Comparison of ENCODE assay signal across 20 cellular contexts in genomic region chr19:1756705-1757445, GRCh38. TPM values are rescaled to one million over a fixed set of nuclear protein-coding genes. Genes with fewer than 3 reads are reported as not detected.
DNase-seq lines count a peak whose midpoint lies in the region; ATAC-seq and TF ChIP-seq lines count a peak whose summit lies in the region.
"Had no signal": no experiment of that assay in that cellular context is flagged by ENCODE, and none has a peak within 500 bp of the region (broad histone marks: within the 10 kb centered on the region; RNA-seq: fewer than 3 reads in every experiment).

No MANE protein-coding gene starts in this region.

- H3K4me1 Mint-ChIP-seq in activated CD8-positive, alpha-beta T cell treated with anti-CD3 and anti-CD28 coated beads, Interleukin-2, amount 10 ng/mL, durations not matched to agents 7 days and 5 days (ENCODE audit: low read depth), result peaks cover 7% of the 10 kb centered on the region
- peaks cover 4% of the 10 kb centered on the region for H3K4me1 Mint-ChIP-seq in activated CD8-positive, alpha-beta T cell treated with anti-CD3 and anti-CD28 coated beads for 36 hours (ENCODE audit: low read depth)
- peaks cover 6% of the 10 kb centered on the region for H3K4me1 Mint-ChIP-seq in activated naive CD8-positive, alpha-beta T cell treated with anti-CD3 and anti-CD28 coated beads, Interleukin-2, amount 50 U/mL, for 24 hours
- peaks cover 6% of the 10 kb centered on the region for H3K4me1 Mint-ChIP-seq in neural progenitor cell
- H3K4me1 Mint-ChIP-seq in effector memory CD8-positive, alpha-beta T cell (ENCODE audit: low read depth in 2 of 2), result peaks cover 0 to 9% of the 10 kb centered on the region in 2 donors

- POLR2A ChIA-PET in activated CD8-positive, alpha-beta T cell treated with anti-CD3 and anti-CD28 coated beads, Interleukin-2, amount 10 ng/mL, durations not matched to agents 7 days and 5 days (lab: Charles Lee), result no interaction called here
- POLR2A ChIA-PET in activated CD8-positive, alpha-beta T cell treated with anti-CD3 and anti-CD28 coated beads for 36 hours (lab: Charles Lee), result no interaction called here

- intact Hi-C loops in activated CD8-positive, alpha-beta T cell treated with anti-CD3 and anti-CD28 coated beads for 36 hours (cut with micrococcal nuclease), result no loop called here

- no peak overlapping the region for H3K27ac ChIP-seq in neural progenitor cell
- H3K27ac ChIP-seq: adrenal gland, cardiac muscle cell, esophagus muscularis mucosa, ovary had no signal

- H3K9me3 Mint-ChIP-seq in activated CD8-positive, alpha-beta T cell treated with anti-CD3 and anti-CD28 coated beads, Interleukin-2, amount 10 ng/mL, durations not matched to agents 7 days and 5 days (ENCODE audit: insufficient read depth), result no peaks in the 10 kb centered on the region
- no peaks in the 10 kb centered on the region for H3K9me3 Mint-ChIP-seq in activated CD8-positive, alpha-beta T cell treated with anti-CD3 and anti-CD28 coated beads for 36 hours
- H3K9me3 Mint-ChIP-seq in activated naive CD8-positive, alpha-beta T cell treated with anti-CD3 and anti-CD28 coated beads, Interleukin-2, amount 50 U/mL, for 24 hours, result no peaks in the 10 kb centered on the region
- no peaks in the 10 kb centered on the region for H3K9me3 Mint-ChIP-seq in neural progenitor cell
- H3K9me3 Mint-ChIP-seq in effector memory CD8-positive, alpha-beta T cell, result no peaks in the 10 kb centered on the region

- no peaks in the 10 kb centered on the region for H3K9me3 ChIP-seq in neural progenitor cell (ENCODE audit: low read depth)
- H3K9me3 ChIP-seq: adrenal gland, esophagus muscularis mucosa, ovary had no signal

- peaks cover 13% of the 10 kb centered on the region for H3K4me1 ChIP-seq in neural progenitor cell
- H3K4me1 ChIP-seq: adrenal gland had no signal

- peaks cover 18% of the 10 kb centered on the region for H3F3A ChIP-seq in neural progenitor cell (ENCODE audit: low read depth)

- DNase-seq in activated CD8-positive, alpha-beta T cell treated with anti-CD3 and anti-CD28 coated beads, Interleukin-2, amount 10 ng/mL, durations not matched to agents 7 days and 5 days, result no peak
- DNase-seq in activated CD8-positive, alpha-beta T cell treated with anti-CD3 and anti-CD28 coated beads for 36 hours, result no peak
- DNase-seq in H7 (peak; percentile 70), neural progenitor cell (ENCODE audit: low spot score) (no peak), NCI-H2227 (lab: John Stamatoyannopoulos, UW; ENCODE audit: unreplicated experiment) (no peak), OCI-M2 (lab: John Stamatoyannopoulos, UW; ENCODE audit: unreplicated experiment) (no peak)
- DNase-seq in activated naive CD8-positive, alpha-beta T cell treated with anti-CD3 and anti-CD28 coated beads, Interleukin-2, amount 50 U/mL, for 24 hours, result no peak
- DNase-seq in effector memory CD8-positive, alpha-beta T cell, result no peak
- DNase-seq: activated CD4-positive, alpha-beta T cell treated with anti-CD3 and anti-CD28 coated beads, Interleukin-2, amount 50 U/mL, for 1 hour; adrenal gland; H9; NCI-H526; ovary; stimulated activated CD4-positive, alpha-beta T cell treated with anti-CD3 and anti-CD28 coated beads, Interleukin-2, amount 100 ng/mL, for 24 hours; T1000 had no signal

- no peak overlapping the region for H3K4me3 ChIP-seq in H7 (ENCODE audit: insufficient read depth, low read depth, low read length)
- H3K4me3 ChIP-seq in neural progenitor cell, result no peak overlapping the region
- H3K4me3 ChIP-seq: adrenal gland, cardiac muscle cell, esophagus muscularis mucosa, ovary had no signal

- H3K36me3 Mint-ChIP-seq in activated CD8-positive, alpha-beta T cell treated with anti-CD3 and anti-CD28 coated beads, Interleukin-2, amount 10 ng/mL, durations not matched to agents 7 days and 5 days (ENCODE audit: low read depth), result peaks cover 2% of the 10 kb centered on the region
- no peaks in the 10 kb centered on the region for H3K36me3 Mint-ChIP-seq in activated CD8-positive, alpha-beta T cell treated with anti-CD3 and anti-CD28 coated beads for 36 hours (ENCODE audit: low read depth)
- peaks cover 2% of the 10 kb centered on the region for H3K36me3 Mint-ChIP-seq in activated naive CD8-positive, alpha-beta T cell treated with anti-CD3 and anti-CD28 coated beads, Interleukin-2, amount 50 U/mL, for 24 hours (ENCODE audit: low read depth)
- no peaks in the 10 kb centered on the region for H3K36me3 Mint-ChIP-seq in neural progenitor cell
- H3K36me3 Mint-ChIP-seq in effector memory CD8-positive, alpha-beta T cell (ENCODE audit: insufficient read depth), result peaks cover 15% of the 10 kb centered on the region

- H3K4me3 Mint-ChIP-seq in activated CD8-positive, alpha-beta T cell treated with anti-CD3 and anti-CD28 coated beads, Interleukin-2, amount 10 ng/mL, durations not matched to agents 7 days and 5 days, result no peak overlapping the region
- H3K4me3 Mint-ChIP-seq in activated CD8-positive, alpha-beta T cell treated with anti-CD3 and anti-CD28 coated beads for 36 hours, result no peak overlapping the region
- H3K4me3 Mint-ChIP-seq in activated naive CD8-positive, alpha-beta T cell treated with anti-CD3 and anti-CD28 coated beads, Interleukin-2, amount 50 U/mL, for 24 hours, result no peak overlapping the region
- H3K4me3 Mint-ChIP-seq in neural progenitor cell, result peak overlapping the region; percentile 72
- H3K4me3 Mint-ChIP-seq in effector memory CD8-positive, alpha-beta T cell, result peak overlapping the region in 1 of 2 donors; percentile 53

- H3K79me2 ChIP-seq in neural progenitor cell (ENCODE audit: low read depth), result no peaks in the 10 kb centered on the region

- TF ChIP-seq CTCF in activated CD8-positive, alpha-beta T cell treated with anti-CD3 and anti-CD28 coated beads for 36 hours (IDR thresholded peaks at IDR 0.05), result no peak
- TF ChIP-seq CTCF in neural progenitor cell (IDR thresholded peaks at IDR 0.05), result no peak

- peaks cover 82% of the 10 kb centered on the region for H4K20me1 ChIP-seq in neural progenitor cell (ENCODE audit: low read depth)

- H3K36me3 ChIP-seq in H7 (replicated peaks; ENCODE audit: control insufficient read depth, insufficient read depth, low read length), result no peaks in the 10 kb centered on the region
- H3K36me3 ChIP-seq in neural progenitor cell, result no peaks in the 10 kb centered on the region
- H3K36me3 ChIP-seq: adrenal gland, cardiac muscle cell, esophagus muscularis mucosa, ovary had no signal

- H3K4me2 ChIP-seq in neural progenitor cell, result peak overlapping the region; percentile 48

- H2AFZ ChIP-seq in neural progenitor cell (replicated peaks), result no peak overlapping the region

- H3K9ac ChIP-seq in neural progenitor cell, result no peak overlapping the region

- ATAC-seq in activated CD8-positive, alpha-beta T cell treated with anti-CD3 and anti-CD28 coated beads, Interleukin-2, amount 10 ng/mL, durations not matched to agents 7 days and 5 days, result no peak
- ATAC-seq in activated CD8-positive, alpha-beta T cell treated with anti-CD3 and anti-CD28 coated beads for 36 hours, result no peak
- ATAC-seq in activated naive CD8-positive, alpha-beta T cell treated with anti-CD3 and anti-CD28 coated beads, Interleukin-2, amount 50 U/mL, for 24 hours, result no peak
- no peak for ATAC-seq in effector memory CD8-positive, alpha-beta T cell (replicated peaks)

- CTCF ChIA-PET in activated CD8-positive, alpha-beta T cell treated with anti-CD3 and anti-CD28 coated beads, Interleukin-2, amount 10 ng/mL, durations not matched to agents 7 days and 5 days (lab: Charles Lee), result interaction anchor here (1.5 kb wide), 1 partner anchor 24 kb away, joined by 3 read pairs; no protein-coding TSS in a partner anchor
- CTCF ChIA-PET in activated CD8-positive, alpha-beta T cell treated with anti-CD3 and anti-CD28 coated beads for 36 hours (lab: Charles Lee), result interaction anchor here (0.6 to 2.6 kb wide), 3 partner anchors 9 to 84 kb away, joined by 3 to 12 read pairs (median 5); no protein-coding TSS in a partner anchor

- peaks cover 65% of the 10 kb centered on the region for H3K27me3 Mint-ChIP-seq in activated CD8-positive, alpha-beta T cell treated with anti-CD3 and anti-CD28 coated beads, Interleukin-2, amount 10 ng/mL, durations not matched to agents 7 days and 5 days (ENCODE audit: low read depth)
- H3K27me3 Mint-ChIP-seq in activated CD8-positive, alpha-beta T cell treated with anti-CD3 and anti-CD28 coated beads for 36 hours, result peaks cover 71% of the 10 kb centered on the region
- H3K27me3 Mint-ChIP-seq in activated naive CD8-positive, alpha-beta T cell treated with anti-CD3 and anti-CD28 coated beads, Interleukin-2, amount 50 U/mL, for 24 hours, result peaks cover 63% of the 10 kb centered on the region
- H3K27me3 Mint-ChIP-seq in neural progenitor cell (ENCODE audit: insufficient read depth, low read depth), result peaks cover 69% of the 10 kb centered on the region
- peaks cover 62 to 87% of the 10 kb centered on the region in 2 donors for H3K27me3 Mint-ChIP-seq in effector memory CD8-positive, alpha-beta T cell

- H3K27me3 ChIP-seq in H7 (ENCODE audit: control insufficient read depth, insufficient read depth, low read length), result peaks cover 97% of the 10 kb centered on the region
- peaks cover 100% of the 10 kb centered on the region for H3K27me3 ChIP-seq in neural progenitor cell

- H3K27ac Mint-ChIP-seq in activated CD8-positive, alpha-beta T cell treated with anti-CD3 and anti-CD28 coated beads, Interleukin-2, amount 10 ng/mL, durations not matched to agents 7 days and 5 days, result peak overlapping the region; percentile 57
- no peak overlapping the region for H3K27ac Mint-ChIP-seq in activated CD8-positive, alpha-beta T cell treated with anti-CD3 and anti-CD28 coated beads for 36 hours
- peak overlapping the region; percentile 22 for H3K27ac Mint-ChIP-seq in activated naive CD8-positive, alpha-beta T cell treated with anti-CD3 and anti-CD28 coated beads, Interleukin-2, amount 50 U/mL, for 24 hours
- no peak overlapping the region for H3K27ac Mint-ChIP-seq in neural progenitor cell
- H3K27ac Mint-ChIP-seq in effector memory CD8-positive, alpha-beta T cell, result no peak overlapping the region
- H3K27ac Mint-ChIP-seq: H9 had no signal

RNA-seq across cellular contexts. Expression of gene ONECUT3, which starts 3.6 kb away (rescaled TPM):
- total RNA-seq in activated CD8-positive, alpha-beta T cell treated with anti-CD3 and anti-CD28 coated beads, Interleukin-2, amount 10 ng/mL, durations not matched to agents 7 days and 5 days, result not detected
- total RNA-seq in activated CD8-positive, alpha-beta T cell treated with anti-CD3 and anti-CD28 coated beads for 36 hours, result not detected
- not detected in 2 replicates for total RNA-seq in H7 (2014; rRNA removed; shearing (Covaris generic))
- total RNA-seq in neural progenitor cell (ENCODE audit: low replicate concordance), result 0.09 TPM in 1 of 2 replicates, not detected in the other
- total RNA-seq: adrenal gland, cardiac muscle cell, esophagus muscularis mucosa, liver, OCI-LY7, urinary bladder had no signal

RNA-seq across cellular contexts. Expression of gene ATP8B3, which starts 55.2 kb away (rescaled TPM):
- total RNA-seq in activated CD8-positive, alpha-beta T cell treated with anti-CD3 and anti-CD28 coated beads, Interleukin-2, amount 10 ng/mL, durations not matched to agents 7 days and 5 days, result 10 to 100 TPM; 20.2 to 27.8 TPM
- total RNA-seq in activated CD8-positive, alpha-beta T cell treated with anti-CD3 and anti-CD28 coated beads for 36 hours, result 1 to 10 TPM; 5.8 to 8.2 TPM
- total RNA-seq in H7 (2014; rRNA removed; shearing (Covaris generic)), result 5.8 and 7.4 TPM in 2 replicates
- total RNA-seq in neural progenitor cell (ENCODE audit: low replicate concordance), result 0.06 and 1.5 TPM in 2 replicates

Comparison
In these comparisons a context has a peak if more than half of its experiments do, and no peak if none do; other contexts are left out.
1. H3K27ac Mint-ChIP-seq: peak in activated CD8-positive, alpha-beta T cell treated with anti-CD3 and anti-CD28 coated beads, Interleukin-2, amount 10 ng/mL, durations not matched to agents 7 days and 5 days (single experiment) and activated naive CD8-positive, alpha-beta T cell treated with anti-CD3 and anti-CD28 coated beads, Interleukin-2, amount 50 U/mL, for 24 hours (single experiment); none in activated CD8-positive, alpha-beta T cell treated with anti-CD3 and anti-CD28 coated beads for 36 hours (single experiment), neural progenitor cell (single experiment) and effector memory CD8-positive, alpha-beta T cell (0 of 2).